ENCODE assay signal across 10 cellular contexts in genomic region chr4:22643952-22644351, GRCh38. TPM values are rescaled to one million over a fixed set of nuclear protein-coding genes. Genes with fewer than 3 reads are reported as not detected.
"Had no signal": no experiment of that assay in that cellular context is flagged by ENCODE, and none has a peak within 500 bp of the region (broad histone marks: within the 10 kb centered on the region; RNA-seq: fewer than 3 reads in every experiment).

No MANE protein-coding gene starts in this region.

- H3K4me2 ChIP-seq: GM23338 had no signal

- H3K36me3 ChIP-seq: HAP-1 had no signal

- H3K4me3 Mint-ChIP-seq: GM23338, H9, HFFc6 had no signal

- ATAC-seq: GM23338, HCT116 had no signal

- H3K9me3 ChIP-seq: HAP-1 had no signal

- H3K9ac ChIP-seq: GM23248 had no signal

- H3K27ac Mint-ChIP-seq: GM23338, H9, HFFc6 had no signal

- H3K4me1 Mint-ChIP-seq: GM23338, H9 had no signal

- DNase-seq: GM23248, GOT3, H7, H9, HCEC 1CT, HFFc6 had no signal

- H3K4me3 ChIP-seq: GM23248, GM23338, HAP-1 had no signal

- H3K4me1 ChIP-seq: HAP-1 had no signal

- H2AFZ ChIP-seq: GM23248, GM23338 had no signal

- H3K27ac ChIP-seq: GM23248 had no signal

RNA-seq across cellular contexts. Expression of gene GBA3, which starts 48.8 kb away (rescaled TPM):
- total RNA-seq: GM23248, GM23338, H1, H7, H9, HFFc6 had no signal
